Comparison of ENCODE assay signal across 8 cellular contexts in genomic region chr1:167220537-167221125, GRCh38. TPM values are rescaled to one million over a fixed set of nuclear protein-coding genes. Genes with fewer than 3 reads are reported as not detected.
DNase-seq lines count a peak whose midpoint lies in the region; TF ChIP-seq lines count a peak whose summit lies in the region.

Gene POU2F1 (plus strand): TSS chr1:167220886. CDS start chr1:167220898, 12 bp downstream.

- CTCF ChIA-PET in activated CD8-positive, alpha-beta memory T cell treated with anti-CD3 and anti-CD28 coated beads for 36 hours (lab: Charles Lee) = interaction anchor here (0.5 to 3.1 kb wide), 15 partner anchors 10 to 322 kb away, joined by 3 to 17 read pairs (median 5); no protein-coding TSS in a partner anchor

- POLR2A ChIA-PET in activated CD8-positive, alpha-beta memory T cell treated with anti-CD3 and anti-CD28 coated beads for 36 hours (lab: Charles Lee) = interaction anchor here (0.6 to 2.3 kb wide), 17 partner anchors 11 to 1506 kb away, joined by 3 to 12 read pairs (median 4); partner anchors contain the start of genes CD247, CREG1 and POGK

- DNase-seq in COLO829 (ENCODE audit: low spot score) (peak; percentile 98), GM20000 (ENCODE audit: low spot score) (peak; percentile 94), HT-29 (ENCODE audit: low spot score) (peak; percentile 100), medulla oblongata (ENCODE audit: extremely low spot score) (peak; percentile 100)
- DNase-seq in NK-92 treated with Interleukin-12 subunit alpha and Interleukin-12 subunit beta, amount 100 ng/mL, for 24 hours (lab: John Stamatoyannopoulos, UW) = peak; percentile 98
- peak; percentile 99 for DNase-seq in effector CD8-positive, alpha-beta T cell (lab: John Stamatoyannopoulos, UW)
- DNase-seq in stimulated activated CD8-positive, alpha-beta memory T cell treated with anti-CD3 and anti-CD28 coated beads, Interleukin-12 subunit alpha, Interleukin-12 subunit beta, amount 100 ng/mL, for 1 hour (ENCODE audit: low read depth) = peak; percentile 99

- peak; percentile 23 for TF ChIP-seq CTCF in GM20000 (IDR thresholded peaks at IDR 0.05; ENCODE audit: extremely low read depth, missing control alignments)

RNA-seq across cellular contexts. Expression of gene POU2F1, which starts in this region (rescaled TPM):
- 5.9 and 9.0 TPM in 2 replicates for total RNA-seq in HT-29 (2014; rRNA removed; shearing (Covaris generic))
- total RNA-seq in activated CD8-positive, alpha-beta memory T cell treated with anti-CD3 and anti-CD28 coated beads for 36 hours = 10 to 100 TPM; 12.7 to 14.0 TPM

Comparison
In these comparisons a context has a peak if more than half of its experiments do, and no peak if none do; other contexts are left out.
1. Peak in every context shown above with its lines: DNase-seq.